ENCODE assay signal across 11 cellular contexts in the genomic region with DNA sequence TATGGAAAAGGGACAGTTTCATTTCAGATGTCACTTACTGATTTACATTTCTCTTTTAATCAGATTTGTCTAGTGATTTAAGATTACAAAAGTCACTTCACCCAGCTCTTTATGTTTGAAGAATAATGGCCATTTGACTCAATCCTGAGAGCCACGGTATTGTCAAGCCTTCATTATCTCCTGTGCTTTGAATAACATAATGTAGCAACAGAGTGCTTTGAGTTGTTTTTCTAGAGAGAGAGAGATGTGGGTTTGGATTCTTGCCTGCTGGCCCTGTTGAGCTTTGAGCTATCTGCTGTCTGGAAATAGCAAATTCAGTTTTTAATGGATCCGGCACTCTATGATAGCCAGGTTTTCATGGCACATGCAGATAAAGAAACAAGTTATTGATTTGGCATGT.
DNase-seq lines count a peak whose midpoint lies in the region; ATAC-seq and TF ChIP-seq lines count a peak whose summit lies in the region.
"Had no signal": no experiment of that assay in that cellular context is flagged by ENCODE, and none has a peak within 500 bp of the region (broad histone marks: within the 10 kb centered on the region; RNA-seq: fewer than 3 reads in every experiment).

No MANE protein-coding gene starts in this region.

- no peak overlapping the region for H3K4me3 ChIP-seq in astrocyte of the cerebellum (ENCODE audit: low read depth, low read length)

- DNase-seq in DMS79 (lab: John Stamatoyannopoulos, UW) (peak; percentile 84), NCI-H1930 (lab: John Stamatoyannopoulos, UW) (peak; percentile 68 to 72), astrocyte of the cerebellum (ENCODE audit: low read depth) (peak; percentile 58), myocyte (ENCODE audit: low read depth) (peak; percentile 44), activated gamma-delta T cell (lab: John Stamatoyannopoulos, UW) (no peak), head of caudate nucleus (no peak), LoVo (ENCODE audit: low spot score) (no peak)
- DNase-seq: activated T-cell treated with anti-CD3 and anti-CD28 coated beads, Interleukin-2, amount 50 U/mL, for 4 hours; NCI-H1694; SIG-M5 had no signal

- in situ Hi-C loops in astrocyte of the cerebellum (cut with HindIII; ENCODE audit: low sequenced_read_pairs), result no loop called here

- no peak for ATAC-seq in HG02981 (IDR thresholded peaks at IDR 0.05; ENCODE audit: unreplicated experiment)
- ATAC-seq: activated T-cell treated with anti-CD3 and anti-CD28 coated beads, Interleukin-2, amount 50 U/mL, for 4 hours had no signal

- TF ChIP-seq CTCF in astrocyte of the cerebellum (IDR thresholded peaks at IDR 0.05; ENCODE audit: low read depth, low read length, missing control alignments), result no peak

- intact Hi-C loops in head of caudate nucleus (cut with DNase I), result no loop called here

Comparison
In these comparisons a context has a peak if more than half of its experiments do, and no peak if none do; other contexts are left out.
1. DNase-seq: peak in DMS79 (single experiment), NCI-H1930 (2 of 2), astrocyte of the cerebellum (single experiment) and myocyte (single experiment); none in activated gamma-delta T cell (single experiment), head of caudate nucleus (0 of 42) and LoVo (single experiment).